ENCODE assay signal across 8 cellular contexts in genomic region chr10:27252267-27253000, GRCh38. TPM values are rescaled to one million over a fixed set of nuclear protein-coding genes. Genes with fewer than 3 reads are reported as not detected.
DNase-seq lines count a peak whose midpoint lies in the region; ATAC-seq, FAIRE-seq and TF ChIP-seq lines count a peak whose summit lies in the region.

No MANE protein-coding gene starts in this region.

- peak overlapping the region; percentile 77 for H3K4me3 Mint-ChIP-seq in activated T-helper 2 cell treated with anti-CD3 and anti-CD28 coated beads, Interferon-gamma antibody, Interleukin-2, Interleukin-4, amounts not matched to agents 10 μg/mL and 5 μg/mL and 100 μg/mL, durations not matched to agents 14 hours and 24 hours and 36 hours (ENCODE audit: low read depth)

- DNase-seq in GM12892 (ENCODE audit: insufficient read length), result peak; percentile 84
- DNase-seq in NOMO-1 treated with DMSO at 0.1 percent for 48 hours (lab: John Stamatoyannopoulos, UW; ENCODE audit: unreplicated experiment), result peak; percentile 66
- DNase-seq in activated T-helper 2 cell treated with anti-CD3 and anti-CD28 coated beads, Interferon-gamma antibody, Interleukin-2, Interleukin-4, amounts not matched to agents 10 μg/mL and 5 μg/mL and 100 μg/mL, durations not matched to agents 14 hours and 24 hours and 36 hours (ENCODE audit: low spot score), result peak; percentile 74
- DNase-seq in Right ventricle myocardium inferior (ENCODE audit: missing footprints), result peak; percentile 89
- peak; percentile 70 for DNase-seq in sciatic nerve (ENCODE audit: low spot score)
- no peak for DNase-seq in NCI-H187 (lab: John Stamatoyannopoulos, UW)
- DNase-seq in cortex of kidney (lab: John Stamatoyannopoulos, UW), result no peak

- FAIRE-seq in GM12892 (lab: Jason Lieb, UNC), result peak; percentile 98

- peak overlapping the region; percentile 79 for H3K27ac Mint-ChIP-seq in activated T-helper 2 cell treated with anti-CD3 and anti-CD28 coated beads, Interferon-gamma antibody, Interleukin-2, Interleukin-4, amounts not matched to agents 10 μg/mL and 5 μg/mL and 100 μg/mL, durations not matched to agents 14 hours and 24 hours and 36 hours

- intact Hi-C loops in activated T-helper 2 cell treated with anti-CD3 and anti-CD28 coated beads, Interferon-gamma antibody, Interleukin-2, Interleukin-4, amounts not matched to agents 10 μg/mL and 5 μg/mL and 100 μg/mL, durations not matched to agents 14 hours and 24 hours and 36 hours (cut with micrococcal nuclease), result loop anchor here (1.0 kb wide), 1 partner anchor 9 kb away; no protein-coding TSS in a partner anchor
- intact Hi-C loops in Right ventricle myocardium inferior (cut with DNase I) (no loop called here), sciatic nerve (cut with DNase I) (no loop called here)

- no peaks in the 10 kb centered on the region for H3K9me3 Mint-ChIP-seq in activated T-helper 2 cell treated with anti-CD3 and anti-CD28 coated beads, Interferon-gamma antibody, Interleukin-2, Interleukin-4, amounts not matched to agents 10 μg/mL and 5 μg/mL and 100 μg/mL, durations not matched to agents 14 hours and 24 hours and 36 hours

- peak; percentile 95 for TF ChIP-seq POLR2A in GM12892 (IDR thresholded peaks at IDR 0.05; ENCODE audit: low read depth, low read length)

- ATAC-seq in HG02678 (IDR thresholded peaks at IDR 0.05; ENCODE audit: unreplicated experiment) (peak; percentile 100), Right ventricle myocardium inferior (peak; percentile 96), sciatic nerve (peak; percentile 98)

- peaks cover 2% of the 10 kb centered on the region for H3K27me3 Mint-ChIP-seq in activated T-helper 2 cell treated with anti-CD3 and anti-CD28 coated beads, Interferon-gamma antibody, Interleukin-2, Interleukin-4, amounts not matched to agents 10 μg/mL and 5 μg/mL and 100 μg/mL, durations not matched to agents 14 hours and 24 hours and 36 hours (ENCODE audit: low read depth)

- H3K4me1 Mint-ChIP-seq in activated T-helper 2 cell treated with anti-CD3 and anti-CD28 coated beads, Interferon-gamma antibody, Interleukin-2, Interleukin-4, amounts not matched to agents 10 μg/mL and 5 μg/mL and 100 μg/mL, durations not matched to agents 14 hours and 24 hours and 36 hours (ENCODE audit: low read depth), result peaks cover 13% of the 10 kb centered on the region

- no peaks in the 10 kb centered on the region for H3K36me3 Mint-ChIP-seq in activated T-helper 2 cell treated with anti-CD3 and anti-CD28 coated beads, Interferon-gamma antibody, Interleukin-2, Interleukin-4, amounts not matched to agents 10 μg/mL and 5 μg/mL and 100 μg/mL, durations not matched to agents 14 hours and 24 hours and 36 hours (ENCODE audit: low read depth)

RNA-seq across cellular contexts. Expression of gene ACBD5, which starts 11.8 kb away (rescaled TPM):
- polyA plus RNA-seq in GM12892 (2012; ENCODE audit: missing spikeins), result 16.5 TPM
- 21.5 and 22.8 TPM in 2 replicates for total RNA-seq in activated T-helper 2 cell treated with anti-CD3 and anti-CD28 coated beads, Interferon-gamma antibody, Interleukin-2, Interleukin-4, amounts not matched to agents 10 μg/mL and 5 μg/mL and 100 μg/mL, durations not matched to agents 14 hours and 24 hours and 36 hours
- total RNA-seq in Right ventricle myocardium inferior (77.5 TPM), sciatic nerve (31.6 TPM)

Comparison
In these comparisons a context has a peak if more than half of its experiments do, and no peak if none do; other contexts are left out.
1. DNase-seq: peak in GM12892 (single experiment), NOMO-1 treated with DMSO at 0.1 percent for 48 hours (single experiment), activated T-helper 2 cell treated with anti-CD3 and anti-CD28 coated beads, Interferon-gamma antibody, Interleukin-2, Interleukin-4, amounts not matched to agents 10 μg/mL and 5 μg/mL and 100 μg/mL, durations not matched to agents 14 hours and 24 hours and 36 hours (single experiment), Right ventricle myocardium inferior (single experiment) and sciatic nerve (single experiment); none in NCI-H187 (0 of 2) and cortex of kidney (single experiment).
2. Peak in every context shown above with its lines, with median percentiles within 50 percentile points of each other: ATAC-seq.